ENCODE assay signal across 9 cellular contexts in the genomic region with DNA sequence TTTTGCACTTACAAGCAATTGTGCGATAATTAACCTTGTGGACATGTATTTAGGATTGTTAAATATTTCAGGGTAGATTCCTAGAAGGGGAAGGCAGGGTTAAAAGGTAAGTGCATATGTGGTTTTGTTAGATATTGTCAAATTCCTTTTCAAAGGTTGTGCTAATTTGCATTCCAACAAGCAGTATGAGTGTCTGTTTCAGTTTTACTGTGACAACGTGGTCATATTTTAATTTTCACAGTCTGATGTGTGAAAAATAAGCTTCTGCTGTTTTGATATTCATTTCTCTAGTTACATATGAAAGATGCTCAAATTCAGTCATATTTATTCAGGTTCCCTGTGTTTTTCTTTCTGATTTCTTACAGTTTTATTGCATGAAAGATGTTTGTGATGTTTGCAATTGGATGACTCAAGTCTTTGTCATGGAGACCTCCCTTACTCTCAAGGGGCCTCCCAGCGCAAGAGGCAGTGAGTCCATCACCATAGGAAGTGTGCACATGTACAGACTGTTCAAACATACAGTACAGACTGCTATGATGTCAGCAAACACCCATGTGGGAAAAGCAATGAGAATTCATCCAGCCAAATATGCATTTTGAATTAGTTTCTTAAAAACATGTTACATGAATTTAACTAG.
DNase-seq lines count a peak whose midpoint lies in the region; ATAC-seq and TF ChIP-seq lines count a peak whose summit lies in the region.
"Had no signal": no experiment of that assay in that cellular context is flagged by ENCODE, and none has a peak within 500 bp of the region (broad histone marks: within the 10 kb centered on the region; RNA-seq: fewer than 3 reads in every experiment).

No MANE protein-coding gene starts in this region.

- DNase-seq in Daoy (ENCODE audit: low read depth), result peak; percentile 85
- DNase-seq in RWPE2 (ENCODE audit: low spot score), result no peak
- DNase-seq in AG08396 (ENCODE audit: low spot score), result no peak
- DNase-seq in dedifferentiated amniotic fluid mesenchymal stem cell (ENCODE audit: extremely low spot score), result no peak
- no peak for DNase-seq in GM10248 (ENCODE audit: extremely low spot score)
- DNase-seq in tibial nerve (ENCODE audit: low spot score in 2 of 2), result no peak
- DNase-seq: central memory CD4-positive, alpha-beta T cell had no signal

- no peak for TF ChIP-seq EP300 in tibial nerve (IDR thresholded peaks at IDR 0.05)

- ATAC-seq in GM19025 (IDR thresholded peaks at IDR 0.05; ENCODE audit: low read depth, unreplicated experiment) (peak; percentile 83), HG02885 (IDR thresholded peaks at IDR 0.05; ENCODE audit: poor library complexity, unreplicated experiment) (peak; percentile 71), RWPE2 (ENCODE audit: low read depth) (peak; percentile 76; the same call in 2 of the 3 replicates)

- no peak for TF ChIP-seq CTCF in RWPE2 (IDR thresholded peaks at IDR 0.05; ENCODE audit: poor library complexity, severe bottlenecking)
- TF ChIP-seq CTCF in GM10248 (IDR thresholded peaks at IDR 0.05; ENCODE audit: control extremely low read depth, extremely low read depth, low read depth, missing control alignments), result no peak
- no peak for TF ChIP-seq CTCF in tibial nerve (IDR thresholded peaks at IDR 0.05)

- H3K4me3 ChIP-seq in RWPE2 (ENCODE audit: severe bottlenecking), result no peak overlapping the region
- H3K4me3 ChIP-seq in tibial nerve, result no peak overlapping the region

- no peaks in the 10 kb centered on the region for H3K36me3 ChIP-seq in RWPE2 (ENCODE audit: low read depth)
- H3K36me3 ChIP-seq in tibial nerve, result no peaks in the 10 kb centered on the region

- POLR2A ChIA-PET in GM10248 (lab: Yijun Ruan, JAX), result no interaction called here

- H3K9me3 ChIP-seq in RWPE2 (ENCODE audit: severe bottlenecking), result no peaks in the 10 kb centered on the region
- H3K9me3 ChIP-seq in tibial nerve, result no peaks in the 10 kb centered on the region

- H3K4me1 ChIP-seq in RWPE2 (ENCODE audit: insufficient read depth, poor library complexity, severe bottlenecking) (no peaks in the 10 kb centered on the region), tibial nerve (no peaks in the 10 kb centered on the region)

- WGBS in tibial nerve, 2 donors, result 56 to 61% methylated on average over 3 of the region's 3 CpGs

- no peak overlapping the region for H3K27ac ChIP-seq in RWPE2 (ENCODE audit: poor library complexity, severe bottlenecking)
- no peak overlapping the region for H3K27ac ChIP-seq in tibial nerve

- TF ChIP-seq POLR2A in tibial nerve (IDR thresholded peaks at IDR 0.05), result no peak

- H3K27me3 ChIP-seq in RWPE2 (ENCODE audit: insufficient read depth, poor library complexity, severe bottlenecking) (no peaks in the 10 kb centered on the region), tibial nerve (no peaks in the 10 kb centered on the region)

- CTCF ChIA-PET in GM10248 (lab: Yijun Ruan, JAX), result no interaction called here
